Comparison of ENCODE assay signal across 14 cellular contexts in genomic region chr12:5577239-5577638, GRCh38.
A peak's percentile ranks its signal among the peaks of the same experiment; 100 is the strongest.
DNase-seq lines count a peak whose midpoint lies in the region; ATAC-seq and TF ChIP-seq lines count a peak whose summit lies in the region.
"Had no signal": no experiment of that assay in that cellular context is flagged by ENCODE, and none has a peak within 500 bp of the region (broad histone marks: within the 10 kb centered on the region; RNA-seq: fewer than 3 reads in every experiment).

No MANE protein-coding gene starts in this region.

- ATAC-seq in heart left ventricle (peak; percentile 63 to 90 (median 72)), mucosa of descending colon (peak; percentile 74)

- peaks cover 0 to 23% (median 13%) of the 10 kb centered on the region in 10 experiments; a peak in 14 of 20 replicates for H3K4me1 ChIP-seq in BLaER1 treated with 17β-estradiol and CSF1 and Interleukin-3, amounts not matched to agents 10 nM and 100 nM
- H3K4me1 ChIP-seq in heart left ventricle: peaks cover 9 to 56% (median 33%) of the 10 kb centered on the region in 12 donors
- H3K4me1 ChIP-seq in mucosa of descending colon (ENCODE audit: low read depth): peaks cover 12% of the 10 kb centered on the region

- no peaks in the 10 kb centered on the region for H3K27me3 ChIP-seq in BLaER1 treated with 17β-estradiol and CSF1 and Interleukin-3, amounts not matched to agents 10 nM and 100 nM
- no peaks in the 10 kb centered on the region for H3K27me3 ChIP-seq in heart left ventricle

- TF ChIP-seq CTCF in heart left ventricle (IDR thresholded peaks at IDR 0.05): no peak
- TF ChIP-seq CTCF in mucosa of descending colon (IDR thresholded peaks at IDR 0.05): no peak
- no peak for TF ChIP-seq CTCF in GM10266 (IDR thresholded peaks at IDR 0.05; ENCODE audit: control insufficient read depth, insufficient read depth, low read depth, missing control alignments)

- 50 to 55% (median 53%) methylated on average over 3 of the region's 3 CpGs for WGBS in heart left ventricle, 4 donors

- H4K20me1 ChIP-seq in BLaER1 treated with 17β-estradiol and CSF1 and Interleukin-3, amounts not matched to agents 10 nM and 100 nM: no peaks in the 10 kb centered on the region; a peak in 1 of 22 replicates

- no peak overlapping the region for H3K9ac ChIP-seq in BLaER1 treated with 17β-estradiol and CSF1 and Interleukin-3, amounts not matched to agents 10 nM and 100 nM

- DNase-seq in NCI-H2107 treated with DMSO at 0.1 percent for 48 hours (lab: John Stamatoyannopoulos, UW; ENCODE audit: unreplicated experiment) (peak; percentile 77), heart left ventricle (peak in 4 of 5 donors; percentile 70 to 78 (median 72)), mucosa of descending colon (peak in 2 of 3 donors; percentile 57 to 60), GM10266 (ENCODE audit: extremely low spot score) (no peak), D341Med (ENCODE audit: low spot score) (no peak)
- DNase-seq in activated effector memory CD4-positive, alpha-beta T cell treated with anti-CD3 and anti-CD28 coated beads, Interleukin-2, amount 50 U/mL, for 16 hours: no peak
- DNase-seq: DMS 273 treated with DMSO at 0.1 percent for 48 hours, KBM-7, NCI-H1048, NCI-H1694 treated with DMSO at 0.1 percent for 48 hours, NCI-H510A treated with DMSO at 0.1 percent for 48 hours, OCI-M1 had no signal

- H3K27ac ChIP-seq in BLaER1 treated with 17β-estradiol and CSF1 and Interleukin-3, amounts not matched to agents 10 nM and 100 nM: no peak overlapping the region
- peak overlapping the region in 7 of 12 donors; percentile 4 to 53 (median 42) for H3K27ac ChIP-seq in heart left ventricle
- H3K27ac ChIP-seq: RWPE1 had no signal

- intact Hi-C loops in heart left ventricle (cut with DNase I) (no loop called here), mucosa of descending colon (cut with DNase I, micrococcal nuclease) (no loop called here)

- no peaks in the 10 kb centered on the region for H3K9me3 ChIP-seq in BLaER1 treated with 17β-estradiol and CSF1 and Interleukin-3, amounts not matched to agents 10 nM and 100 nM (replicated peaks in 1 of 11)
- no peaks in the 10 kb centered on the region for H3K9me3 ChIP-seq in heart left ventricle
- H3K9me3 ChIP-seq in mucosa of descending colon: no peaks in the 10 kb centered on the region

- no peak overlapping the region for H3K4me3 ChIP-seq in BLaER1 treated with 17β-estradiol and CSF1 and Interleukin-3, amounts not matched to agents 10 nM and 100 nM
- H3K4me3 ChIP-seq in heart left ventricle (no peak overlapping the region), mucosa of descending colon (no peak overlapping the region)

- TF ChIP-seq POLR2A in heart left ventricle (IDR thresholded peaks at IDR 0.05): no peak

- H3K36me3 ChIP-seq in BLaER1 treated with 17β-estradiol and CSF1 and Interleukin-3, amounts not matched to agents 10 nM and 100 nM: no peaks in the 10 kb centered on the region
- H3K36me3 ChIP-seq in heart left ventricle (no peaks in the 10 kb centered on the region), mucosa of descending colon (ENCODE audit: low read depth) (no peaks in the 10 kb centered on the region)

- peak overlapping the region in 8 of 11 experiments; percentile 36 to 77 (median 66); a peak in 16 of 22 replicates for H3K4me2 ChIP-seq in BLaER1 treated with 17β-estradiol and CSF1 and Interleukin-3, amounts not matched to agents 10 nM and 100 nM

Comparison
In these comparisons a context has a peak if more than half of its experiments do, and no peak if none do; other contexts are left out.
1. H3K27ac ChIP-seq: peak in heart left ventricle (7 of 12); none in BLaER1 treated with 17β-estradiol and CSF1 and Interleukin-3, amounts not matched to agents 10 nM and 100 nM (0 of 11).
2. DNase-seq: peak in NCI-H2107 treated with DMSO at 0.1 percent for 48 hours (single experiment), heart left ventricle (4 of 5) and mucosa of descending colon (2 of 3); none in activated effector memory CD4-positive, alpha-beta T cell treated with anti-CD3 and anti-CD28 coated beads, Interleukin-2, amount 50 U/mL, for 16 hours (single experiment), GM10266 (single experiment) and D341Med (single experiment).